Comparison of ENCODE assay signal across 15 cellular contexts in genomic region chr2:30287190-30287589, GRCh38. TPM values are rescaled to one million over a fixed set of nuclear protein-coding genes. Genes with fewer than 3 reads are reported as not detected.
DNase-seq lines count a peak whose midpoint lies in the region; ATAC-seq and TF ChIP-seq lines count a peak whose summit lies in the region.
"Had no signal": no experiment of that assay in that cellular context is flagged by ENCODE, and none has a peak within 500 bp of the region (broad histone marks: within the 10 kb centered on the region; RNA-seq: fewer than 3 reads in every experiment).

No MANE protein-coding gene starts in this region.

- H3K9me3 Mint-ChIP-seq in activated naive CD4-positive, alpha-beta T cell treated with anti-CD3 and anti-CD28 coated beads, Interleukin-2, amount 50 U/mL, for 24 hours = no peaks in the 10 kb centered on the region
- H3K9me3 Mint-ChIP-seq in activated naive CD4-positive, alpha-beta T cell treated with anti-CD3 and anti-CD28 coated beads, Interleukin-2, amount 50 U/mL, for 72 hours = no peaks in the 10 kb centered on the region
- no peaks in the 10 kb centered on the region for H3K9me3 Mint-ChIP-seq in activated naive CD8-positive, alpha-beta T cell treated with anti-CD3 and anti-CD28 coated beads, Interleukin-2, amount 50 U/mL, for 24 hours

- H3K4me1 Mint-ChIP-seq in activated naive CD4-positive, alpha-beta T cell treated with anti-CD3 and anti-CD28 coated beads, Interleukin-2, amount 50 U/mL, for 24 hours = peaks cover 35% of the 10 kb centered on the region
- H3K4me1 Mint-ChIP-seq in activated naive CD8-positive, alpha-beta T cell treated with anti-CD3 and anti-CD28 coated beads, Interleukin-2, amount 50 U/mL, for 24 hours = peaks cover 57% of the 10 kb centered on the region

- no peak overlapping the region for H3K27ac ChIP-seq in gastrocnemius medialis
- H3K27ac ChIP-seq: upper lobe of right lung had no signal

- no peaks in the 10 kb centered on the region for H3K27me3 Mint-ChIP-seq in activated naive CD4-positive, alpha-beta T cell treated with anti-CD3 and anti-CD28 coated beads, Interleukin-2, amount 50 U/mL, for 24 hours
- no peaks in the 10 kb centered on the region for H3K27me3 Mint-ChIP-seq in activated naive CD8-positive, alpha-beta T cell treated with anti-CD3 and anti-CD28 coated beads, Interleukin-2, amount 50 U/mL, for 24 hours

- no peaks in the 10 kb centered on the region for H3K4me1 ChIP-seq in gastrocnemius medialis
- H3K4me1 ChIP-seq: upper lobe of right lung had no signal

- no peak for TF ChIP-seq CTCF in gastrocnemius medialis (IDR thresholded peaks at IDR 0.05 in 4 of 5, conservative IDR thresholded peaks at IDR 0.05 in 1 of 5)

- no peaks in the 10 kb centered on the region for H3K27me3 ChIP-seq in gastrocnemius medialis
- H3K27me3 ChIP-seq: upper lobe of right lung had no signal

- no peak for ATAC-seq in activated naive CD4-positive, alpha-beta T cell treated with anti-CD3 and anti-CD28 coated beads, Interleukin-2, amount 50 U/mL, for 72 hours
- peak; percentile 24 for ATAC-seq in HG03432 (IDR thresholded peaks at IDR 0.05; ENCODE audit: unreplicated experiment)
- no peak for ATAC-seq in activated naive CD8-positive, alpha-beta T cell treated with anti-CD3 and anti-CD28 coated beads, Interleukin-2, amount 50 U/mL, for 24 hours
- no peak for ATAC-seq in gastrocnemius medialis
- ATAC-seq: HepG2, upper lobe of right lung had no signal

- in situ Hi-C loops in gastrocnemius medialis (cut with MboI; ENCODE audit: low sequenced_read_pairs in 4 of 4) = no loop called here

- H3K4me3 ChIP-seq in gastrocnemius medialis = no peak overlapping the region
- H3K4me3 ChIP-seq: upper lobe of right lung had no signal

- H3K9me3 ChIP-seq in gastrocnemius medialis = no peaks in the 10 kb centered on the region
- H3K9me3 ChIP-seq: upper lobe of right lung had no signal

- H3K4me3 Mint-ChIP-seq in activated naive CD4-positive, alpha-beta T cell treated with anti-CD3 and anti-CD28 coated beads, Interleukin-2, amount 50 U/mL, for 24 hours = peak overlapping the region; percentile 49
- H3K4me3 Mint-ChIP-seq in activated naive CD8-positive, alpha-beta T cell treated with anti-CD3 and anti-CD28 coated beads, Interleukin-2, amount 50 U/mL, for 24 hours = peak overlapping the region; percentile 27

- H3K36me3 ChIP-seq in gastrocnemius medialis = no peaks in the 10 kb centered on the region
- H3K36me3 ChIP-seq: upper lobe of right lung had no signal

- no peak for TF ChIP-seq POLR2A in gastrocnemius medialis (IDR thresholded peaks at IDR 0.05)

- intact Hi-C loops in gastrocnemius medialis (cut with DNase I; ENCODE audit: low total_unique reads) = no loop called here

- no peaks in the 10 kb centered on the region for H3K36me3 Mint-ChIP-seq in activated naive CD4-positive, alpha-beta T cell treated with anti-CD3 and anti-CD28 coated beads, Interleukin-2, amount 50 U/mL, for 24 hours
- H3K36me3 Mint-ChIP-seq in activated naive CD4-positive, alpha-beta T cell treated with anti-CD3 and anti-CD28 coated beads, Interleukin-2, amount 50 U/mL, for 72 hours = no peaks in the 10 kb centered on the region
- H3K36me3 Mint-ChIP-seq in activated naive CD8-positive, alpha-beta T cell treated with anti-CD3 and anti-CD28 coated beads, Interleukin-2, amount 50 U/mL, for 24 hours (ENCODE audit: low read depth) = no peaks in the 10 kb centered on the region

- no peak overlapping the region for H3K27ac Mint-ChIP-seq in activated naive CD4-positive, alpha-beta T cell treated with anti-CD3 and anti-CD28 coated beads, Interleukin-2, amount 50 U/mL, for 24 hours
- peak overlapping the region in 1 of 2 donors; percentile 12 for H3K27ac Mint-ChIP-seq in activated naive CD4-positive, alpha-beta T cell treated with anti-CD3 and anti-CD28 coated beads, Interleukin-2, amount 50 U/mL, for 72 hours
- peak overlapping the region; percentile 56 for H3K27ac Mint-ChIP-seq in activated naive CD8-positive, alpha-beta T cell treated with anti-CD3 and anti-CD28 coated beads, Interleukin-2, amount 50 U/mL, for 24 hours

- no peak for DNase-seq in activated naive CD4-positive, alpha-beta T cell treated with anti-CD3 and anti-CD28 coated beads, Interleukin-2, amount 50 U/mL, for 72 hours (ENCODE audit: low spot score in 2 of 2)
- DNase-seq in activated naive CD8-positive, alpha-beta T cell treated with anti-CD3 and anti-CD28 coated beads, Interleukin-2, amount 50 U/mL, for 24 hours = no peak
- DNase-seq in gastrocnemius medialis = no peak
- DNase-seq in KG1 (lab: John Stamatoyannopoulos, UW) = no peak
- no peak for DNase-seq in DMS114 treated with DMSO at 0.1 percent for 48 hours (lab: John Stamatoyannopoulos, UW; ENCODE audit: unreplicated experiment)
- no peak for DNase-seq in 8988T
- DNase-seq: aorta, DMS153, NCI-H1417 treated with DMSO at 0.1 percent for 48 hours, posterior cingulate gyrus, Right ventricle myocardium superior, upper lobe of right lung had no signal

RNA-seq across cellular contexts. Expression of gene LBH, which starts 55.9 kb away (rescaled TPM):
- total RNA-seq in activated naive CD4-positive, alpha-beta T cell treated with anti-CD3 and anti-CD28 coated beads, Interleukin-2, amount 50 U/mL, for 72 hours = 10 to 100 TPM; 67.0 to 88.2 TPM
- 10 to 100 TPM in 2 of 4 donors, 1 to 10 TPM in 2; 5.4 to 37.6 (median 12.5) TPM for total RNA-seq in gastrocnemius medialis
